In the genomic region with DNA sequence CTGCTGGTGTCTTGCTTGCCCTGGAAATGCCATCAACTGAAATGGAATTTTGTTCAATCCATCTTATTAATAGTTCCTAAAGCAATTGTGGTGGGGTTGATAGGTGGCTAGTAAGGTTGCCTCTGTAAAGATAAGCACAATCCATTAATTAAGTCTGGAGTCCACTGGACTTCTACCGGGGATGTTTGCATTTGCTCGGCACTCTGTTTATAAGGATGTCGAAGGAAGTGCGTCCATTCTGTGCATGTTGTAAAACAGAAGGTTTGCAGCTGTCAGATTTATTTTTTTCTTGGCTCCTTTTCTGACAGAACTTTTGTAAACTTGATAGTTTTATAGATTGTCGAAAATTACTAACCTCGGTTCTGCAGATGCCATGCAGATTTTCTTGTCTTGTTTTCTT, we compare ENCODE assay signal across 16 cellular contexts. TPM values are rescaled to one million over a fixed set of nuclear protein-coding genes. Genes with fewer than 3 reads are reported as not detected.
DNase-seq lines count a peak whose midpoint lies in the region; ATAC-seq and TF ChIP-seq lines count a peak whose summit lies in the region.
"Had no signal": no experiment of that assay in that cellular context is flagged by ENCODE, and none has a peak within 500 bp of the region (broad histone marks: within the 10 kb centered on the region; RNA-seq: fewer than 3 reads in every experiment).

No MANE protein-coding gene starts in this region.

- no peak for DNase-seq in activated CD8-positive, alpha-beta memory T cell treated with anti-CD3 and anti-CD28 coated beads, Interleukin-2, amount 10 ng/mL, durations not matched to agents 7 days and 5 days
- no peak for DNase-seq in activated CD8-positive, alpha-beta memory T cell treated with anti-CD3 and anti-CD28 coated beads, Interleukin-2, amount 50 U/mL, for 4 hours
- no peak for DNase-seq in Peyer's patch
- no peak for DNase-seq in effector memory CD4-positive, alpha-beta T cell
- DNase-seq in midbrain (lab: John Stamatoyannopoulos, UW), result no peak
- DNase-seq in NCI-H446 (lab: John Stamatoyannopoulos, UW), result no peak
- no peak for DNase-seq in cortex of kidney (lab: John Stamatoyannopoulos, UW)
- DNase-seq: amniotic stem cell, dermis blood vessel endothelial cell, DMS153, lower lobe of right lung, NCI-H1105 treated with DMSO at 0.1 percent for 48 hours, occipital lobe had no signal

- no peaks in the 10 kb centered on the region for H3K9me3 Mint-ChIP-seq in activated CD8-positive, alpha-beta memory T cell treated with anti-CD3 and anti-CD28 coated beads, Interleukin-2, amount 10 ng/mL, durations not matched to agents 7 days and 5 days (ENCODE audit: low read depth)
- H3K9me3 Mint-ChIP-seq in stimulated activated memory B cell treated with anti-CD40 and anti-IgM and Interleukin-4, amounts not matched to agents 10 μg/mL and 1 μg/mL and 100 μg/mL, for 72 hours, result no peaks in the 10 kb centered on the region

- H3K36me3 ChIP-seq in Peyer's patch, result no peaks in the 10 kb centered on the region
- H3K36me3 ChIP-seq in effector memory CD4-positive, alpha-beta T cell (ENCODE audit: control insufficient read depth, insufficient read depth, low read length), result no peaks in the 10 kb centered on the region
- H3K36me3 ChIP-seq: lower lobe of right lung had no signal

- H3K4me3 Mint-ChIP-seq in activated CD8-positive, alpha-beta memory T cell treated with anti-CD3 and anti-CD28 coated beads, Interleukin-2, amount 10 ng/mL, durations not matched to agents 7 days and 5 days, result peak overlapping the region; percentile 77
- peak overlapping the region; percentile 54 for H3K4me3 Mint-ChIP-seq in stimulated activated memory B cell treated with anti-CD40 and anti-IgM and Interleukin-4, amounts not matched to agents 10 μg/mL and 1 μg/mL and 100 μg/mL, for 72 hours

- H3K27ac ChIP-seq in Peyer's patch, result peak overlapping the region in 3 of 4 donors; percentile 15 to 85 (median 71)
- peak overlapping the region; percentile 94 for H3K27ac ChIP-seq in effector memory CD4-positive, alpha-beta T cell (ENCODE audit: insufficient read depth, low read length, poor library complexity, severe bottlenecking)
- H3K27ac ChIP-seq: lower lobe of right lung had no signal

- no peak overlapping the region for H3K4me3 ChIP-seq in Peyer's patch
- H3K4me3 ChIP-seq in effector memory CD4-positive, alpha-beta T cell (ENCODE audit: insufficient read depth, low read depth, low read length, poor library complexity, severe bottlenecking), result no peak overlapping the region
- H3K4me3 ChIP-seq: lower lobe of right lung had no signal

- no peak for TF ChIP-seq CTCF in Peyer's patch (IDR thresholded peaks at IDR 0.05)

- peaks cover 44% of the 10 kb centered on the region for H3K36me3 Mint-ChIP-seq in activated CD8-positive, alpha-beta memory T cell treated with anti-CD3 and anti-CD28 coated beads, Interleukin-2, amount 10 ng/mL, durations not matched to agents 7 days and 5 days
- H3K36me3 Mint-ChIP-seq in stimulated activated memory B cell treated with anti-CD40 and anti-IgM and Interleukin-4, amounts not matched to agents 10 μg/mL and 1 μg/mL and 100 μg/mL, for 72 hours, result no peaks in the 10 kb centered on the region

- no peaks in the 10 kb centered on the region for H3K27me3 ChIP-seq in Peyer's patch
- no peaks in the 10 kb centered on the region for H3K27me3 ChIP-seq in effector memory CD4-positive, alpha-beta T cell (replicated peaks; ENCODE audit: control insufficient read depth, insufficient read depth, low read length, poor library complexity, severe bottlenecking)

- CTCF ChIA-PET in activated CD8-positive, alpha-beta memory T cell treated with anti-CD3 and anti-CD28 coated beads, Interleukin-2, amount 10 ng/mL, durations not matched to agents 7 days and 5 days (lab: Charles Lee), result interaction anchor here (0.9 to 14.1 kb wide), 7 partner anchors 16 to 355 kb away, joined by 3 to 160 read pairs (median 3); a partner anchor contains a TSS

- no peaks in the 10 kb centered on the region for H3K9me3 ChIP-seq in Peyer's patch
- H3K9me3 ChIP-seq in effector memory CD4-positive, alpha-beta T cell (ENCODE audit: control insufficient read depth, low read length), result no peaks in the 10 kb centered on the region
- H3K9me3 ChIP-seq: lower lobe of right lung had no signal

- TF ChIP-seq POLR2A in Peyer's patch (IDR thresholded peaks at IDR 0.05), result no peak

- H3K4me1 Mint-ChIP-seq in activated CD8-positive, alpha-beta memory T cell treated with anti-CD3 and anti-CD28 coated beads, Interleukin-2, amount 10 ng/mL, durations not matched to agents 7 days and 5 days, result peaks cover 93% of the 10 kb centered on the region
- H3K4me1 Mint-ChIP-seq in stimulated activated memory B cell treated with anti-CD40 and anti-IgM and Interleukin-4, amounts not matched to agents 10 μg/mL and 1 μg/mL and 100 μg/mL, for 72 hours, result peaks cover 94% of the 10 kb centered on the region

- H3K27ac Mint-ChIP-seq in activated CD8-positive, alpha-beta memory T cell treated with anti-CD3 and anti-CD28 coated beads, Interleukin-2, amount 10 ng/mL, durations not matched to agents 7 days and 5 days, result peak overlapping the region; percentile 95
- peak overlapping the region; percentile 84 for H3K27ac Mint-ChIP-seq in stimulated activated memory B cell treated with anti-CD40 and anti-IgM and Interleukin-4, amounts not matched to agents 10 μg/mL and 1 μg/mL and 100 μg/mL, for 72 hours

- peaks cover 0 to 51% (median 26%) of the 10 kb centered on the region in 4 donors for H3K4me1 ChIP-seq in Peyer's patch
- peaks cover 84% of the 10 kb centered on the region for H3K4me1 ChIP-seq in effector memory CD4-positive, alpha-beta T cell (ENCODE audit: control insufficient read depth, insufficient read depth, low read length, poor library complexity, severe bottlenecking)

- H3K27me3 Mint-ChIP-seq in activated CD8-positive, alpha-beta memory T cell treated with anti-CD3 and anti-CD28 coated beads, Interleukin-2, amount 10 ng/mL, durations not matched to agents 7 days and 5 days, result no peaks in the 10 kb centered on the region
- no peaks in the 10 kb centered on the region for H3K27me3 Mint-ChIP-seq in stimulated activated memory B cell treated with anti-CD40 and anti-IgM and Interleukin-4, amounts not matched to agents 10 μg/mL and 1 μg/mL and 100 μg/mL, for 72 hours

- ATAC-seq in activated CD8-positive, alpha-beta memory T cell treated with anti-CD3 and anti-CD28 coated beads, Interleukin-2, amount 10 ng/mL, durations not matched to agents 7 days and 5 days, result no peak
- no peak for ATAC-seq in stimulated activated memory B cell treated with anti-CD40 and anti-IgM and Interleukin-4, amounts not matched to agents 10 μg/mL and 1 μg/mL and 100 μg/mL, for 72 hours
- ATAC-seq: HepG2, lower lobe of right lung, Panc1 had no signal

RNA-seq across cellular contexts. Expression of a gene that starts 12.8 kb away (rescaled TPM):
- 100 to 1,000 TPM; 106 to 109 TPM for total RNA-seq in activated CD8-positive, alpha-beta memory T cell treated with anti-CD3 and anti-CD28 coated beads, Interleukin-2, amount 10 ng/mL, durations not matched to agents 7 days and 5 days
- 10 to 100 TPM in 2 of 4 donors, 1 to 10 TPM in 2; 3.0 to 47.9 (median 10.2) TPM for total RNA-seq in Peyer's patch
